Comparison of ENCODE assay signal across 8 cellular contexts in the genomic region with DNA sequence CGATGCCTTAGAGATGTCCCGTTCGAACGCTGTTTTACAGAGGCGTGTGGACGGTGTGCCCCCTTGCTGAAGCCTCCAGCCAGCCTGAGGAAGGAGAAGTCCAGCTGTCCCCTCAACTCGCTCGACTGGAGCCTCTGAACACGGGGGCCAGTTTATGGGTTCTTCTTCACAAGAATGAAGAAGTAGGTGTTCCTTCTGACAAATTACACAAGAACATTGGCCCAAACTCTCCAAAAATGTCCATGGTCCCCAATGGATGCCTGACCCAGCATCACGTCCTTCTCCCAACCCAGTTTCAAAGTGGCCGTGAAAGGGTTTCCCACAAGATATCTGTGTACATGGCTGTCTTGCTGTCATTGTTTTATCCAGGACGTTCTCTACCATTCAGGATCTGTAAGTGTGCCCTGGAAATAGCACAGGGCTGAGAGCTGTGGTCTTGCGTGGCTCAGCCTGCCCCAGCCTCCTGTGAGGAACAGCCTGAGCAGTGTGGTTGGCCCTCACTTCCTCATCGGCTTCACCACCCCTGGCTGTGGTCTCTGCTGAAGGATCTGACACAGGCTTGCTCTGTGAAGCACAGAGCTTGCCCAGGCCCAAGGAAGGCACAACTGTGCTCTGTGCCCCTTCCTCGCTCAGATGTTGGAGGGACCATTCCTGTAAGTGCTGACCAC. TPM values are rescaled to one million over a fixed set of nuclear protein-coding genes. Genes with fewer than 3 reads are reported as not detected.
DNase-seq lines count a peak whose midpoint lies in the region; ATAC-seq and TF ChIP-seq lines count a peak whose summit lies in the region.

No MANE protein-coding gene starts in this region.

- H3K27ac ChIP-seq in adrenal gland (peak overlapping the region in 2 of 5 donors; percentile 41 to 57), psoas muscle (no peak overlapping the region)

- no peak for TF ChIP-seq POLR2A in adrenal gland (IDR thresholded peaks at IDR 0.05)

- H3K4me1 Mint-ChIP-seq in endothelial cell (ENCODE audit: unreplicated experiment): no peaks in the 10 kb centered on the region

- no peak overlapping the region for H3K4me3 Mint-ChIP-seq in endothelial cell (ENCODE audit: unreplicated experiment)

- no peaks in the 10 kb centered on the region for H3K27me3 Mint-ChIP-seq in endothelial cell (ENCODE audit: unreplicated experiment)

- H3K9me3 ChIP-seq in adrenal gland (replicated peaks in 1 of 3) (no peaks in the 10 kb centered on the region), psoas muscle (no peaks in the 10 kb centered on the region)

- H3K36me3 Mint-ChIP-seq in endothelial cell (ENCODE audit: low read depth, unreplicated experiment): no peaks in the 10 kb centered on the region

- 61 to 74% (median 70%) methylated on average over 11 to 15 of the region's 15 CpGs for WGBS in adrenal gland, 4 donors
- 74 to 81% (median 79%) methylated on average over 15 of the region's 15 CpGs for WGBS in psoas muscle, 3 donors

- H3K36me3 ChIP-seq in adrenal gland (replicated peaks in 1 of 2) (no peaks in the 10 kb centered on the region), psoas muscle (ENCODE audit: insufficient read depth in 1 of 2, low read depth in 1 of 2) (no peaks in the 10 kb centered on the region)

- intact Hi-C loops in adrenal gland (cut with DNase I) (no loop called here), psoas muscle (cut with DNase I) (no loop called here)

- TF ChIP-seq CTCF in adrenal gland (IDR thresholded peaks at IDR 0.05) (no peak), psoas muscle (IDR thresholded peaks at IDR 0.05) (no peak), endothelial cell (IDR thresholded peaks at IDR 0.05; ENCODE audit: unreplicated experiment) (no peak)

- H3K27me3 ChIP-seq in adrenal gland (peaks cover 6% of the 10 kb centered on the region), psoas muscle (ENCODE audit: insufficient read depth in 3 of 3, low read length in 2 of 3) (peaks cover 0 to 7% (median 6%) of the 10 kb centered on the region in 3 donors)

- no peaks in the 10 kb centered on the region for H3K9me3 Mint-ChIP-seq in endothelial cell (ENCODE audit: unreplicated experiment)

- H3K4me3 ChIP-seq in adrenal gland (no peak overlapping the region), psoas muscle (no peak overlapping the region)

- no peak overlapping the region for H3K27ac Mint-ChIP-seq in endothelial cell (ENCODE audit: unreplicated experiment)

- no peaks in the 10 kb centered on the region for H3K4me1 ChIP-seq in adrenal gland (replicated peaks in 1 of 2)
- H3K4me1 ChIP-seq in psoas muscle: no peaks in the 10 kb centered on the region

- DNase-seq in NOMO-1 treated with dmso at 0.1 percent for 144 hours (lab: John Stamatoyannopoulos, UW; ENCODE audit: unreplicated experiment): peak; percentile 78
- peak in 5 of 7 donors; percentile 29 to 66 (median 48) for DNase-seq in adrenal gland
- peak; percentile 31 to 63 for DNase-seq in psoas muscle
- DNase-seq in endothelial cell (ENCODE audit: low spot score): no peak
- DNase-seq in cerebellar nuclear complex (lab: John Stamatoyannopoulos, UW): no peak

- ATAC-seq in GM18511 (IDR thresholded peaks at IDR 0.05; ENCODE audit: unreplicated experiment): peak; percentile 72
- ATAC-seq in psoas muscle: peak in 1 of 4 donors; percentile 40
- ATAC-seq in HG03460 (IDR thresholded peaks at IDR 0.05; ENCODE audit: unreplicated experiment): no peak
- ATAC-seq in GM18873 (IDR thresholded peaks at IDR 0.05; ENCODE audit: low FRiP score, unreplicated experiment): no peak

RNA-seq across cellular contexts. Expression of gene S100B, which starts 1.0 kb away (rescaled TPM):
- total RNA-seq in adrenal gland (10 to 100 TPM in 3 of 8 donors, 1 to 10 TPM in 4, under 1 TPM in 1; 0.48 to 15.4 (median 3.7) TPM), psoas muscle (1 to 10 TPM in 1 of 4 donors, under 1 TPM in 3; 0.52 to 2.0 (median 0.80) TPM), endothelial cell (ENCODE audit: unreplicated experiment) (0.54 TPM)
- polyA plus RNA-seq in adrenal gland (10 to 100 TPM; 15.5 to 39.3 (median 38.8) TPM), psoas muscle (1 to 10 TPM; 1.1 to 2.0 (median 1.7) TPM)

RNA-seq across cellular contexts. Expression of gene PRMT2, which starts 29.6 kb away (rescaled TPM):
- total RNA-seq in adrenal gland (10 to 100 TPM; 49.4 to 90.3 (median 78.3) TPM), psoas muscle (10 to 100 TPM; 15.4 to 33.6 (median 25.0) TPM), endothelial cell (ENCODE audit: unreplicated experiment) (151 TPM)
- polyA plus RNA-seq in adrenal gland (10 to 100 TPM; 47.4 to 57.6 (median 48.3) TPM), psoas muscle (10 to 100 TPM; 19.4 to 41.5 (median 29.8) TPM)

Comparison
In these comparisons a context has a peak if more than half of its experiments do, and no peak if none do; other contexts are left out.
1. DNase-seq: peak in NOMO-1 treated with dmso at 0.1 percent for 144 hours (single experiment), adrenal gland (5 of 7) and psoas muscle (2 of 2); none in endothelial cell (single experiment) and cerebellar nuclear complex (0 of 2).